In genomic region chr17:77461277-77462057, GRCh38 we compare ENCODE assay signal across 11 cellular contexts.
DNase-seq lines count a peak whose midpoint lies in the region; ATAC-seq and TF ChIP-seq lines count a peak whose summit lies in the region.
"Had no signal": no experiment of that assay in that cellular context is flagged by ENCODE, and none has a peak within 500 bp of the region (broad histone marks: within the 10 kb centered on the region; RNA-seq: fewer than 3 reads in every experiment).

No MANE protein-coding gene starts in this region.

- peak; percentile 69 for DNase-seq in activated CD4-positive, alpha-beta T cell treated with anti-CD3 and anti-CD28 coated beads, Interleukin-2, amount 10 ng/mL, durations not matched to agents 24 days and 14 days
- DNase-seq in activated CD4-positive, alpha-beta T cell treated with anti-CD3 and anti-CD28 coated beads, Interleukin-2, amount 50 U/mL, for 48 hours, result no peak
- no peak for DNase-seq in activated CD4-positive, alpha-beta memory T cell treated with anti-CD3 and anti-CD28 coated beads, Interleukin-2, amount 10 ng/mL, durations not matched to agents 7 days and 5 days
- peak in 1 of 2 donors; percentile 27 for DNase-seq in left lung
- peak in 1 of 2 donors; percentile 22 for DNase-seq in stimulated activated naive CD8-positive, alpha-beta T cell treated with anti-CD3 and anti-CD28 coated beads, Interleukin-15, amount 100 ng/mL, for 72 hours
- no peak for DNase-seq in A172 (ENCODE audit: low spot score)
- no peak for DNase-seq in HFFc6
- DNase-seq: activated CD4-positive, CD25-positive, alpha-beta regulatory T cell treated with anti-CD3 and anti-CD28 coated beads, Interleukin-2, amount 50 U/mL, for 72 hours; H7; NCI-H526 had no signal

- peaks cover 73% of the 10 kb centered on the region for H3K4me1 Mint-ChIP-seq in activated CD4-positive, alpha-beta T cell treated with anti-CD3 and anti-CD28 coated beads, Interleukin-2, amount 10 ng/mL, durations not matched to agents 24 days and 14 days
- peaks cover 89% of the 10 kb centered on the region for H3K4me1 Mint-ChIP-seq in activated CD4-positive, alpha-beta memory T cell treated with anti-CD3 and anti-CD28 coated beads, Interleukin-2, amount 10 ng/mL, durations not matched to agents 7 days and 5 days
- peaks cover 98% of the 10 kb centered on the region for H3K4me1 Mint-ChIP-seq in stimulated activated naive CD8-positive, alpha-beta T cell treated with anti-CD3 and anti-CD28 coated beads, Interleukin-15, amount 100 ng/mL, for 72 hours
- peaks cover 41% of the 10 kb centered on the region for H3K4me1 Mint-ChIP-seq in HFFc6 (ENCODE audit: low read depth)

- no peak overlapping the region for H3K4me3 ChIP-seq in left lung

- ATAC-seq in left lung (no peak), GM18907 (IDR thresholded peaks at IDR 0.05; ENCODE audit: unreplicated experiment) (no peak)
- ATAC-seq in stimulated activated naive CD8-positive, alpha-beta T cell treated with anti-CD3 and anti-CD28 coated beads, Interleukin-15, amount 100 ng/mL, for 72 hours, result no peak

- H3K27ac ChIP-seq in left lung, result peak overlapping the region; percentile 8 to 77

- TF ChIP-seq CTCF in left lung (IDR thresholded peaks at IDR 0.05), result no peak
- no peak for TF ChIP-seq CTCF in HFFc6 (IDR thresholded peaks at IDR 0.05)

- H3K36me3 Mint-ChIP-seq in activated CD4-positive, alpha-beta T cell treated with anti-CD3 and anti-CD28 coated beads, Interleukin-2, amount 10 ng/mL, durations not matched to agents 24 days and 14 days (ENCODE audit: low read depth), result peaks cover 54% of the 10 kb centered on the region
- H3K36me3 Mint-ChIP-seq in activated CD4-positive, alpha-beta memory T cell treated with anti-CD3 and anti-CD28 coated beads, Interleukin-2, amount 10 ng/mL, durations not matched to agents 7 days and 5 days (ENCODE audit: low read depth), result peaks cover 62% of the 10 kb centered on the region
- H3K36me3 Mint-ChIP-seq in HFFc6 (ENCODE audit: low read depth), result peaks cover 5% of the 10 kb centered on the region

- peaks cover 29 to 98% of the 10 kb centered on the region in 2 donors for H3K4me1 ChIP-seq in left lung

- H3K9me3 ChIP-seq in left lung, result no peaks in the 10 kb centered on the region

- H3K4me3 Mint-ChIP-seq in activated CD4-positive, alpha-beta T cell treated with anti-CD3 and anti-CD28 coated beads, Interleukin-2, amount 10 ng/mL, durations not matched to agents 24 days and 14 days, result peak overlapping the region; percentile 97
- peak overlapping the region; percentile 90 for H3K4me3 Mint-ChIP-seq in activated CD4-positive, alpha-beta memory T cell treated with anti-CD3 and anti-CD28 coated beads, Interleukin-2, amount 10 ng/mL, durations not matched to agents 7 days and 5 days
- peak overlapping the region; percentile 93 to 94 for H3K4me3 Mint-ChIP-seq in stimulated activated naive CD8-positive, alpha-beta T cell treated with anti-CD3 and anti-CD28 coated beads, Interleukin-15, amount 100 ng/mL, for 72 hours
- no peak overlapping the region for H3K4me3 Mint-ChIP-seq in HFFc6

- no peaks in the 10 kb centered on the region for H3K27me3 Mint-ChIP-seq in activated CD4-positive, alpha-beta T cell treated with anti-CD3 and anti-CD28 coated beads, Interleukin-2, amount 10 ng/mL, durations not matched to agents 24 days and 14 days
- H3K27me3 Mint-ChIP-seq in activated CD4-positive, alpha-beta memory T cell treated with anti-CD3 and anti-CD28 coated beads, Interleukin-2, amount 10 ng/mL, durations not matched to agents 7 days and 5 days, result no peaks in the 10 kb centered on the region
- no peaks in the 10 kb centered on the region for H3K27me3 Mint-ChIP-seq in stimulated activated naive CD8-positive, alpha-beta T cell treated with anti-CD3 and anti-CD28 coated beads, Interleukin-15, amount 100 ng/mL, for 72 hours
- H3K27me3 Mint-ChIP-seq in HFFc6 (ENCODE audit: insufficient read depth), result peaks cover 6% of the 10 kb centered on the region

- no peaks in the 10 kb centered on the region for H3K9me3 Mint-ChIP-seq in activated CD4-positive, alpha-beta T cell treated with anti-CD3 and anti-CD28 coated beads, Interleukin-2, amount 10 ng/mL, durations not matched to agents 24 days and 14 days
- H3K9me3 Mint-ChIP-seq in activated CD4-positive, alpha-beta memory T cell treated with anti-CD3 and anti-CD28 coated beads, Interleukin-2, amount 10 ng/mL, durations not matched to agents 7 days and 5 days, result no peaks in the 10 kb centered on the region
- H3K9me3 Mint-ChIP-seq in stimulated activated naive CD8-positive, alpha-beta T cell treated with anti-CD3 and anti-CD28 coated beads, Interleukin-15, amount 100 ng/mL, for 72 hours, result peaks cover 0 to 4% of the 10 kb centered on the region in 2 donors
- no peaks in the 10 kb centered on the region for H3K9me3 Mint-ChIP-seq in HFFc6

- H3K27ac Mint-ChIP-seq in activated CD4-positive, alpha-beta T cell treated with anti-CD3 and anti-CD28 coated beads, Interleukin-2, amount 10 ng/mL, durations not matched to agents 24 days and 14 days, result peak overlapping the region; percentile 96
- H3K27ac Mint-ChIP-seq in activated CD4-positive, alpha-beta memory T cell treated with anti-CD3 and anti-CD28 coated beads, Interleukin-2, amount 10 ng/mL, durations not matched to agents 7 days and 5 days, result peak overlapping the region; percentile 99
- H3K27ac Mint-ChIP-seq in stimulated activated naive CD8-positive, alpha-beta T cell treated with anti-CD3 and anti-CD28 coated beads, Interleukin-15, amount 100 ng/mL, for 72 hours, result peak overlapping the region; percentile 94 to 99
- no peak overlapping the region; the same call in 1 of the 2 replicates for H3K27ac Mint-ChIP-seq in HFFc6

- H3K27me3 ChIP-seq in left lung, result no peaks in the 10 kb centered on the region

- CTCF ChIA-PET in activated CD4-positive, alpha-beta memory T cell treated with anti-CD3 and anti-CD28 coated beads, Interleukin-2, amount 10 ng/mL, durations not matched to agents 7 days and 5 days (lab: Charles Lee), result interaction anchor here (1.0 to 1.5 kb wide), 2 partner anchors 8 to 19 kb away, joined by 3 to 5 read pairs; no protein-coding TSS in a partner anchor

- POLR2A ChIA-PET in activated CD4-positive, alpha-beta memory T cell treated with anti-CD3 and anti-CD28 coated beads, Interleukin-2, amount 10 ng/mL, durations not matched to agents 7 days and 5 days (lab: Charles Lee), result interaction anchor here (0.8 to 9.0 kb wide), 8 partner anchors 9 to 69 kb away, joined by 3 to 164 read pairs (median 4); no protein-coding TSS in a partner anchor

- H3K36me3 ChIP-seq in left lung, result no peaks in the 10 kb centered on the region

- intact Hi-C loops in activated CD4-positive, alpha-beta T cell treated with anti-CD3 and anti-CD28 coated beads, Interleukin-2, amount 10 ng/mL, durations not matched to agents 24 days and 14 days (cut with micrococcal nuclease), result loop anchor here (1.0 to 5.0 kb wide), 3 partner anchors 33 to 896 kb away; partner anchors contain the start of gene TMC8
- intact Hi-C loops in left lung (cut with DNase I), result no loop called here
